ENCODE assay signal across 20 cellular contexts in the genomic region with DNA sequence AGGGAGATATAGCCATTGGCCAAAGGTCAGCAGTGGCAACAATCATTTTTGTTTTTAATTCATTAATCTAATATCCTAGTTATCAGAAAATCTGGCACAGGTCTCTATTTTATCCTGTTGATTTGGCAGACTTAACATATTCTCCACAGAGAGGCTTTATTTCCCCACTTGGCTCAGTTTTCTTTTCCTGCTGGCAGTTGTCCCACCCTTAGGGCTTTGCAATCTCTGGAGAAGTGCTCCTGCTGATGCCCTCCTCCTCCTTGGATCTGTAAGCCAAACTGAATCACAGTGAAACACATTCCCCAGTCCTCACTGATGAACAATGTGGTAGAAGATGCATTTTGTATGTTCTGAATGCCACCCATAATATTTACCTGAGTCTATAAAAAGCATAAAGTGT.
DNase-seq lines count a peak whose midpoint lies in the region; ATAC-seq, FAIRE-seq and TF ChIP-seq lines count a peak whose summit lies in the region.
"Had no signal": no experiment of that assay in that cellular context is flagged by ENCODE, and none has a peak within 500 bp of the region (broad histone marks: within the 10 kb centered on the region; RNA-seq: fewer than 3 reads in every experiment).

No MANE protein-coding gene starts in this region.

- H3K9me3 ChIP-seq in breast epithelium (peaks cover 0 to 6% of the 10 kb centered on the region in 2 donors), astrocyte (ENCODE audit: insufficient read depth, low read depth, low read length) (peaks cover 3% of the 10 kb centered on the region), right lobe of liver (no peaks in the 10 kb centered on the region), HepG2 (ENCODE audit: low read length) (peaks cover 52% of the 10 kb centered on the region)

- CTCF ChIA-PET in MCF 10A (lab: Yijun Ruan, JAX), result interaction anchor here (0.6 kb wide), 1 partner anchor 921 kb away, joined by 3 read pairs; no protein-coding TSS in a partner anchor
- CTCF ChIA-PET in HepG2 (lab: Yijun Ruan, JAX; ENCODE audit: low intra/inter-chr PET ratio, low total read pairs), result no interaction called here

- no TSS peak for BruUV-seq in MCF 10A (replicated peaks; lab: Mats Ljungman, UMichigan)
- no TSS peak for BruUV-seq in HepG2 (replicated peaks; lab: Mats Ljungman, UMichigan)

- no peak for ATAC-seq in right lobe of liver
- no peak for ATAC-seq in HepG2

- no peaks in the 10 kb centered on the region for H3K79me2 ChIP-seq in astrocyte (ENCODE audit: insufficient read depth, low read length)
- no peaks in the 10 kb centered on the region for H3K79me2 ChIP-seq in HepG2 (ENCODE audit: insufficient read depth, low read length)

- no peaks in the 10 kb centered on the region for H3K27me3 Mint-ChIP-seq in MCF 10A (ENCODE audit: insufficient read depth, unreplicated experiment)
- H3K27me3 Mint-ChIP-seq in astrocyte (ENCODE audit: low read depth, unreplicated experiment), result no peaks in the 10 kb centered on the region
- H3K27me3 Mint-ChIP-seq: CD4-positive, alpha-beta memory T cell had no signal

- no peak overlapping the region for H2AFZ ChIP-seq in astrocyte (ENCODE audit: low read depth, low read length)
- H2AFZ ChIP-seq in HepG2 (ENCODE audit: low read length), result no peak overlapping the region
- H2AFZ ChIP-seq: PC-9 had no signal

- H3K36me3 ChIP-seq in breast epithelium (no peaks in the 10 kb centered on the region), astrocyte (ENCODE audit: insufficient read depth, low read length) (no peaks in the 10 kb centered on the region), right lobe of liver (no peaks in the 10 kb centered on the region), HepG2 (replicated peaks in 1 of 2; ENCODE audit: control insufficient read depth in 1 of 2, insufficient read depth in 2 of 2, low read length in 2 of 2) (no peaks in the 10 kb centered on the region)

- H3K27ac ChIP-seq in breast epithelium (no peak overlapping the region), astrocyte (ENCODE audit: low read depth, low read length) (no peak overlapping the region), right lobe of liver (no peak overlapping the region), HepG2 (ENCODE audit: extremely low read length, insufficient read depth, low read length) (no peak overlapping the region)
- H3K27ac ChIP-seq: PC-9, RWPE1 had no signal

- H3K4me2 ChIP-seq in astrocyte (ENCODE audit: low read length) (no peak overlapping the region), HepG2 (ENCODE audit: low read depth, low read length) (no peak overlapping the region)
- H3K4me2 ChIP-seq: PC-9 had no signal

- TF ChIP-seq RAD21 in HepG2 (CRISPR knock-in tag; IDR thresholded peaks at IDR 0.05), result no peak

- H3K36me3 Mint-ChIP-seq in MCF 10A (ENCODE audit: insufficient read depth, unreplicated experiment) (no peaks in the 10 kb centered on the region), astrocyte (ENCODE audit: low read depth, unreplicated experiment) (no peaks in the 10 kb centered on the region)
- H3K36me3 Mint-ChIP-seq: CD4-positive, alpha-beta memory T cell had no signal

- intact Hi-C loops in MCF 10A (cut with micrococcal nuclease) (no loop called here), breast epithelium (cut with DNase I; ENCODE audit: low total_unique reads) (no loop called here), right lobe of liver (cut with DNase I) (no loop called here), HepG2 (cut with micrococcal nuclease; ENCODE audit: unreplicated experiment) (no loop called here)

- no peak for TF ChIP-seq POLR2A in breast epithelium (IDR thresholded peaks at IDR 0.05)
- TF ChIP-seq POLR2A in right lobe of liver (IDR thresholded peaks at IDR 0.05), result no peak
- no peak for TF ChIP-seq POLR2A in HepG2 (IDR thresholded peaks at IDR 0.05; ENCODE audit: insufficient read depth in 1 of 2, low read depth in 2 of 2, low read length in 2 of 2)

- POLR2A ChIA-PET in MCF 10A (lab: Yijun Ruan, JAX), result interaction anchor here (0.6 kb wide), 1 partner anchor 31 kb away, joined by 3 read pairs; no protein-coding TSS in a partner anchor
- POLR2A ChIA-PET in HepG2 (lab: Yijun Ruan, JAX), result no interaction called here

- H3K4me1 ChIP-seq in breast epithelium, result no peaks in the 10 kb centered on the region
- no peaks in the 10 kb centered on the region for H3K4me1 ChIP-seq in astrocyte (ENCODE audit: insufficient read depth, low read length)
- no peaks in the 10 kb centered on the region for H3K4me1 ChIP-seq in right lobe of liver
- no peaks in the 10 kb centered on the region for H3K4me1 ChIP-seq in HepG2 (ENCODE audit: insufficient read depth, low read length)

- H3K9me3 Mint-ChIP-seq in MCF 10A (ENCODE audit: unreplicated experiment) (no peaks in the 10 kb centered on the region), astrocyte (ENCODE audit: unreplicated experiment) (peaks cover 13% of the 10 kb centered on the region)

- H3K4me3 Mint-ChIP-seq in MCF 10A (ENCODE audit: unreplicated experiment) (no peak overlapping the region), astrocyte (ENCODE audit: unreplicated experiment) (no peak overlapping the region)
- H3K4me3 Mint-ChIP-seq: CD4-positive, alpha-beta memory T cell had no signal

- H3K4me3 ChIP-seq in breast epithelium, result no peak overlapping the region
- H3K4me3 ChIP-seq in astrocyte (ENCODE audit: insufficient read depth, low read depth, low read length), result no peak overlapping the region
- H3K4me3 ChIP-seq in retinal pigment epithelial cell (ENCODE audit: low read length), result no peak overlapping the region
- no peak overlapping the region for H3K4me3 ChIP-seq in right lobe of liver
- no peak overlapping the region for H3K4me3 ChIP-seq in HepG2 (replicated peaks in 1 of 3; ENCODE audit: insufficient read depth in 1 of 3, low read depth in 2 of 3, low read length in 3 of 3)
- H3K4me3 ChIP-seq: PC-9 had no signal

- DNase-seq in MCF 10A (ENCODE audit: unreplicated experiment) (peak; percentile 4), breast epithelium (ENCODE audit: low spot score in 2 of 2) (no peak), astrocyte (ENCODE audit: low read depth) (peak; percentile 54), fibroblast of peridontal ligament (ENCODE audit: extremely low read depth) (peak; percentile 1), retinal pigment epithelial cell (ENCODE audit: low read depth) (peak; percentile 68), right lobe of liver (no peak), HepG2 (ENCODE audit: low spot score) (no peak)
- no peak for DNase-seq in activated T-cell treated with anti-CD3 and anti-CD28 coated beads, Interleukin-2, amount 50 U/mL, for 48 hours
- DNase-seq: 8988T; Calu3; CD4-positive, alpha-beta memory T cell; KG1; MV-4-11; NCI-H187; NCI-H2227 treated with DMSO at 0.1 percent for 48 hours; NCI-H526; PC-9 had no signal

- H3K9ac ChIP-seq in astrocyte (ENCODE audit: low read length) (no peak overlapping the region), HepG2 (ENCODE audit: insufficient read depth, low read depth, low read length) (no peak overlapping the region)

- no peaks in the 10 kb centered on the region for H4K20me1 ChIP-seq in astrocyte (ENCODE audit: insufficient read depth, low read length)
- no peaks in the 10 kb centered on the region for H4K20me1 ChIP-seq in HepG2 (ENCODE audit: insufficient read depth, low read length)

- no peaks in the 10 kb centered on the region for H3K27me3 ChIP-seq in breast epithelium
- H3K27me3 ChIP-seq in astrocyte (ENCODE audit: insufficient read depth, low read length), result no peaks in the 10 kb centered on the region
- H3K27me3 ChIP-seq in right lobe of liver, result no peaks in the 10 kb centered on the region
- H3K27me3 ChIP-seq in HepG2 (ENCODE audit: control insufficient read depth in 1 of 2, insufficient read depth in 2 of 2, low read length in 2 of 2), result no peaks in the 10 kb centered on the region

- H3K27ac Mint-ChIP-seq in MCF 10A (ENCODE audit: low read depth, unreplicated experiment), result no peak overlapping the region
- no peak overlapping the region for H3K27ac Mint-ChIP-seq in astrocyte (ENCODE audit: unreplicated experiment)

- H3K4me1 Mint-ChIP-seq in MCF 10A (ENCODE audit: insufficient read depth, unreplicated experiment), result no peaks in the 10 kb centered on the region
- H3K4me1 Mint-ChIP-seq in astrocyte (ENCODE audit: low read depth, unreplicated experiment), result no peaks in the 10 kb centered on the region
- H3K4me1 Mint-ChIP-seq: CD4-positive, alpha-beta memory T cell had no signal

- FAIRE-seq in astrocyte (lab: Jason Lieb, UNC) (no peak), HepG2 (lab: Jason Lieb, UNC) (no peak)
- FAIRE-seq: GM12892, GM18507 had no signal

- in situ Hi-C loops in HepG2 (cut with HindIII; ENCODE audit: extremely low pct_ligation_motif_present, low pct_unique_long_range_greater_than_20kb), result no loop called here

- TF ChIP-seq CTCF in MCF 10A (IDR thresholded peaks at IDR 0.05; ENCODE audit: unreplicated experiment), result no peak
- TF ChIP-seq CTCF in breast epithelium (IDR thresholded peaks at IDR 0.05), result no peak
- TF ChIP-seq CTCF in astrocyte (IDR thresholded peaks at IDR 0.05; ENCODE audit: insufficient read depth, low read depth, low read length), result no peak
- no peak for TF ChIP-seq CTCF in retinal pigment epithelial cell (conservative IDR thresholded peaks at IDR 0.05; ENCODE audit: low read depth, low read length)
- TF ChIP-seq CTCF in right lobe of liver (IDR thresholded peaks at IDR 0.05), result no peak
- TF ChIP-seq CTCF in HepG2 (CRISPR knock-in tag; IDR thresholded peaks at IDR 0.05), result no peak

- TF ChIP-seq EP300 in HepG2 (IDR thresholded peaks at IDR 0.05; ENCODE audit: low read depth in 2 of 2, low read length in 2 of 2), result no peak
- TF ChIP-seq EP300 in HepG2 (CRISPR knock-in tag; IDR thresholded peaks at IDR 0.05; ENCODE audit: borderline replicate concordance), result no peak

TF ChIP-seq in HepG2, 621 proteins besides CTCF, POLR2A, EP300 and RAD21 (continues in another document):
- TF ChIP-seq, protein P1, sequence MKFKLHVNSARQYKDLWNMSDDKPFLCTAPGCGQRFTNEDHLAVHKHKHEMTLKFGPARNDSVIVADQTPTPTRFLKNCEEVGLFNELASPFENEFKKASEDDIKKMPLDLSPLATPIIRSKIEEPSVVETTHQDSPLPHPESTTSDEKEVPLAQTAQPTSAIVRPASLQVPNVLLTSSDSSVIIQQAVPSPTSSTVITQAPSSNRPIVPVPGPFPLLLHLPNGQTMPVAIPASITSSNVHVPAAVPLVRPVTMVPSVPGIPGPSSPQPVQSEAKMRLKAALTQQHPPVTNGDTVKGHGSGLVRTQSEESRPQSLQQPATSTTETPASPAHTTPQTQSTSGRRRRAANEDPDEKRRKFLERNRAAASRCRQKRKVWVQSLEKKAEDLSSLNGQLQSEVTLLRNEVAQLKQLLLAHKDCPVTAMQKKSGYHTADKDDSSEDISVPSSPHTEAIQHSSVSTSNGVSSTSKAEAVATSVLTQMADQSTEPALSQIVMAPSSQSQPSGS (CRISPR knock-in tag; IDR thresholded peaks at IDR 0.05), result no peak
- TF ChIP-seq ZNF713 (CRISPR knock-in tag; IDR thresholded peaks at IDR 0.05), result no peak

Comparison
In these comparisons a context has a peak if more than half of its experiments do, and no peak if none do; other contexts are left out.
1. DNase-seq: peak in MCF 10A (single experiment), astrocyte (single experiment), fibroblast of peridontal ligament (single experiment) and retinal pigment epithelial cell (single experiment); none in breast epithelium (0 of 2), right lobe of liver (0 of 3), activated T-cell treated with anti-CD3 and anti-CD28 coated beads, Interleukin-2, amount 50 U/mL, for 48 hours (0 of 2) and HepG2 (single experiment).